ENCODE assay signal across 8 cellular contexts in genomic region chr14:39107624-39108023, GRCh38. TPM values are rescaled to one million over a fixed set of nuclear protein-coding genes. Genes with fewer than 3 reads are reported as not detected.
DNase-seq lines count a peak whose midpoint lies in the region; ATAC-seq lines count a peak whose summit lies in the region.

No MANE protein-coding gene starts in this region.

- CTCF ChIA-PET in activated CD4-positive, alpha-beta T cell treated with anti-CD3 and anti-CD28 coated beads for 36 hours (lab: Charles Lee) = interaction anchor here (0.6 to 2.2 kb wide), 7 partner anchors 9 to 324 kb away, joined by 3 to 6 read pairs (median 3); partner anchors contain the start of genes FBXO33 and TRAPPC6B

- H3K27me3 Mint-ChIP-seq in activated CD4-positive, alpha-beta T cell treated with anti-CD3 and anti-CD28 coated beads for 36 hours = no peaks in the 10 kb centered on the region
- H3K27me3 Mint-ChIP-seq in stimulated activated memory B cell treated with anti-CD40 and anti-IgM and Interleukin-4, amounts not matched to agents 10 μg/mL and 1 μg/mL and 100 μg/mL, for 72 hours = no peaks in the 10 kb centered on the region

- peaks cover 17% of the 10 kb centered on the region for H3K4me1 Mint-ChIP-seq in activated CD4-positive, alpha-beta T cell treated with anti-CD3 and anti-CD28 coated beads for 36 hours
- peaks cover 17% of the 10 kb centered on the region for H3K4me1 Mint-ChIP-seq in stimulated activated memory B cell treated with anti-CD40 and anti-IgM and Interleukin-4, amounts not matched to agents 10 μg/mL and 1 μg/mL and 100 μg/mL, for 72 hours

- H3K27ac Mint-ChIP-seq in activated CD4-positive, alpha-beta T cell treated with anti-CD3 and anti-CD28 coated beads for 36 hours = no peak overlapping the region
- H3K27ac Mint-ChIP-seq in stimulated activated memory B cell treated with anti-CD40 and anti-IgM and Interleukin-4, amounts not matched to agents 10 μg/mL and 1 μg/mL and 100 μg/mL, for 72 hours = no peak overlapping the region

- peak; percentile 31 for ATAC-seq in activated CD4-positive, alpha-beta T cell treated with anti-CD3 and anti-CD28 coated beads for 36 hours
- ATAC-seq in GM21576 (IDR thresholded peaks at IDR 0.05; ENCODE audit: unreplicated experiment) = no peak
- no peak for ATAC-seq in stimulated activated memory B cell treated with anti-CD40 and anti-IgM and Interleukin-4, amounts not matched to agents 10 μg/mL and 1 μg/mL and 100 μg/mL, for 72 hours

- POLR2A ChIA-PET in activated CD4-positive, alpha-beta T cell treated with anti-CD3 and anti-CD28 coated beads for 36 hours (lab: Charles Lee) = no interaction called here

- intact Hi-C loops in activated CD4-positive, alpha-beta T cell treated with anti-CD3 and anti-CD28 coated beads for 36 hours (cut with DNase I, micrococcal nuclease) = loop anchor here (1.0 to 10.0 kb wide), 4 partner anchors 157 to 324 kb away; no protein-coding TSS in a partner anchor

- no peak overlapping the region for H3K4me3 Mint-ChIP-seq in activated CD4-positive, alpha-beta T cell treated with anti-CD3 and anti-CD28 coated beads for 36 hours
- H3K4me3 Mint-ChIP-seq in stimulated activated memory B cell treated with anti-CD40 and anti-IgM and Interleukin-4, amounts not matched to agents 10 μg/mL and 1 μg/mL and 100 μg/mL, for 72 hours = no peak overlapping the region

- no peak for DNase-seq in activated CD4-positive, alpha-beta T cell treated with anti-CD3 and anti-CD28 coated beads for 36 hours
- DNase-seq in activated CD4-positive, alpha-beta T cell treated with anti-CD3 and anti-CD28 coated beads, Interleukin-2, amount 50 U/mL, for 4 hours = no peak
- DNase-seq in HT-29 (ENCODE audit: low spot score) = peak; percentile 69
- DNase-seq in RKO (ENCODE audit: low spot score) = peak; percentile 69
- peak; percentile 18 for DNase-seq in fibroblast of the conjunctiva (ENCODE audit: low read depth)
- no peak for DNase-seq in activated T-cell treated with anti-CD3 and anti-CD28 coated beads for 4 hours

- H3K36me3 Mint-ChIP-seq in activated CD4-positive, alpha-beta T cell treated with anti-CD3 and anti-CD28 coated beads for 36 hours (ENCODE audit: low read depth) = peaks cover 3% of the 10 kb centered on the region
- no peaks in the 10 kb centered on the region for H3K36me3 Mint-ChIP-seq in stimulated activated memory B cell treated with anti-CD40 and anti-IgM and Interleukin-4, amounts not matched to agents 10 μg/mL and 1 μg/mL and 100 μg/mL, for 72 hours

- no peaks in the 10 kb centered on the region for H3K9me3 Mint-ChIP-seq in activated CD4-positive, alpha-beta T cell treated with anti-CD3 and anti-CD28 coated beads for 36 hours (ENCODE audit: low read depth)
- no peaks in the 10 kb centered on the region for H3K9me3 Mint-ChIP-seq in stimulated activated memory B cell treated with anti-CD40 and anti-IgM and Interleukin-4, amounts not matched to agents 10 μg/mL and 1 μg/mL and 100 μg/mL, for 72 hours

RNA-seq across cellular contexts. Expression of gene SEC23A, which starts 4.6 kb away (rescaled TPM):
- total RNA-seq in activated CD4-positive, alpha-beta T cell treated with anti-CD3 and anti-CD28 coated beads for 36 hours = 10 to 100 TPM; 49.6 to 72.8 TPM
- 25.6 and 26.4 TPM in 2 replicates for total RNA-seq in HT-29 (2014; rRNA removed; shearing (Covaris generic))

RNA-seq across cellular contexts. Expression of gene GEMIN2, which starts 6.5 kb away (rescaled TPM):
- 10 to 100 TPM; 23.8 to 27.6 TPM for total RNA-seq in activated CD4-positive, alpha-beta T cell treated with anti-CD3 and anti-CD28 coated beads for 36 hours
- 10.3 and 15.7 TPM in 2 replicates for total RNA-seq in HT-29 (2014; rRNA removed; shearing (Covaris generic))

Comparison
In these comparisons a context has a peak if more than half of its experiments do, and no peak if none do; other contexts are left out.
1. DNase-seq: peak in HT-29 (single experiment), RKO (single experiment) and fibroblast of the conjunctiva (single experiment); none in activated CD4-positive, alpha-beta T cell treated with anti-CD3 and anti-CD28 coated beads for 36 hours (single experiment), activated CD4-positive, alpha-beta T cell treated with anti-CD3 and anti-CD28 coated beads, Interleukin-2, amount 50 U/mL, for 4 hours (0 of 2) and activated T-cell treated with anti-CD3 and anti-CD28 coated beads for 4 hours (single experiment).